ENCODE assay signal across 16 cellular contexts in the genomic region with DNA sequence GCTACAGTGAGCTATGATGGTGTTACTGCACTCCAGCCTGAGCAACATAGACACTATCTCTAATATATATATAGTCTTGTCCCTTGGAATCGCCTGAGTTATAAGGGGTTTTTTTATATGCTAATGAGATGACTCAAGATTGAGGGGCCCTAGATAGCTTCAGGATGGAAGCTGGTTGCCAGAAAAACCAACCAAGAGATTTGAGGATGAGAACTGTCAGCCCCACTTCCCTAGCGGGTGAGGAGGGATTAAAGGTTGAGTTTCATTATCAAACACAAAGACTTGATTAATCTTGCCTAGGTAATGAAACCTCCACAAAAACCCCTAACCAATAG. TPM values are rescaled to one million over a fixed set of nuclear protein-coding genes. Genes with fewer than 3 reads are reported as not detected.
DNase-seq lines count a peak whose midpoint lies in the region; ATAC-seq and TF ChIP-seq lines count a peak whose summit lies in the region.
"Had no signal": no experiment of that assay in that cellular context is flagged by ENCODE, and none has a peak within 500 bp of the region (broad histone marks: within the 10 kb centered on the region; RNA-seq: fewer than 3 reads in every experiment).

No MANE protein-coding gene starts in this region.

- no peak overlapping the region for H3K4me3 ChIP-seq in brain microvascular endothelial cell (ENCODE audit: low read depth, low read length)
- H3K4me3 ChIP-seq: body of pancreas, lower lobe of right lung, right atrium auricular region had no signal

- H3K27me3 ChIP-seq in brain microvascular endothelial cell (replicated peaks): no peaks in the 10 kb centered on the region
- H3K27me3 ChIP-seq: body of pancreas, right atrium auricular region had no signal

- peaks cover 13% of the 10 kb centered on the region for H3K36me3 Mint-ChIP-seq in T-helper 2 cell treated with Interferon-gamma antibody and Interleukin-4, amounts not matched to agents 5 μg/mL and 100 μg/mL, for 36 hours (ENCODE audit: low read depth)
- H3K36me3 Mint-ChIP-seq in immature natural killer cell: no peaks in the 10 kb centered on the region

- H3K9me3 Mint-ChIP-seq in T-helper 2 cell treated with Interferon-gamma antibody and Interleukin-4, amounts not matched to agents 5 μg/mL and 100 μg/mL, for 36 hours: peaks cover 14% of the 10 kb centered on the region
- no peaks in the 10 kb centered on the region for H3K9me3 Mint-ChIP-seq in immature natural killer cell

- no peak for DNase-seq in T-helper 2 cell treated with Interferon-gamma antibody and Interleukin-4, amounts not matched to agents 5 μg/mL and 100 μg/mL, for 36 hours (ENCODE audit: low spot score)
- no peak for DNase-seq in T-helper 2 cell
- DNase-seq in OCI-M1 (lab: John Stamatoyannopoulos, UW): peak; percentile 55
- DNase-seq in immature natural killer cell: no peak
- DNase-seq in brain microvascular endothelial cell: no peak
- DNase-seq in SW480 (ENCODE audit: low spot score): no peak
- DNase-seq in Kasumi-1 (lab: John Stamatoyannopoulos, UW): no peak
- DNase-seq: 8988T; body of pancreas; effector CD4-positive, alpha-beta T cell; H7; lower lobe of right lung; SIG-M5 had no signal

- H3K27ac ChIP-seq in brain microvascular endothelial cell: no peak overlapping the region
- H3K27ac ChIP-seq: lower lobe of right lung, right atrium auricular region had no signal

- H3K36me3 ChIP-seq in brain microvascular endothelial cell (replicated peaks): no peaks in the 10 kb centered on the region
- H3K36me3 ChIP-seq: lower lobe of right lung, right atrium auricular region had no signal

- ATAC-seq in GM21381 (IDR thresholded peaks at IDR 0.05; ENCODE audit: unreplicated experiment): peak; percentile 24
- ATAC-seq: body of pancreas, lower lobe of right lung had no signal

- no peak for TF ChIP-seq CTCF in brain microvascular endothelial cell (IDR thresholded peaks at IDR 0.05; ENCODE audit: low read depth, low read length, missing control alignments)

- peak overlapping the region; percentile 71 for H3K4me3 Mint-ChIP-seq in T-helper 2 cell treated with Interferon-gamma antibody and Interleukin-4, amounts not matched to agents 5 μg/mL and 100 μg/mL, for 36 hours
- peak overlapping the region in 1 of 5 donors; percentile 64 for H3K4me3 Mint-ChIP-seq in immature natural killer cell

- no peaks in the 10 kb centered on the region for H3K27me3 Mint-ChIP-seq in T-helper 2 cell treated with Interferon-gamma antibody and Interleukin-4, amounts not matched to agents 5 μg/mL and 100 μg/mL, for 36 hours (ENCODE audit: low read depth)
- peaks cover 0 to 2% (median 2%) of the 10 kb centered on the region in 3 donors for H3K27me3 Mint-ChIP-seq in immature natural killer cell (ENCODE audit: low read depth in 3 of 3)

- in situ Hi-C loops in brain microvascular endothelial cell (cut with HindIII; ENCODE audit: low pct_ligation_motif_present, low sequenced_read_pairs): no loop called here

- H3K4me1 Mint-ChIP-seq in T-helper 2 cell treated with Interferon-gamma antibody and Interleukin-4, amounts not matched to agents 5 μg/mL and 100 μg/mL, for 36 hours (ENCODE audit: low read depth): peaks cover 71% of the 10 kb centered on the region
- H3K4me1 Mint-ChIP-seq in immature natural killer cell: peaks cover 25 to 39% of the 10 kb centered on the region in 2 donors

- peak overlapping the region; percentile 89 for H3K27ac Mint-ChIP-seq in T-helper 2 cell treated with Interferon-gamma antibody and Interleukin-4, amounts not matched to agents 5 μg/mL and 100 μg/mL, for 36 hours
- H3K27ac Mint-ChIP-seq in immature natural killer cell: peak overlapping the region; percentile 17 to 85 (median 80)

RNA-seq across cellular contexts. Expression of a gene that starts 12.6 kb away (rescaled TPM):
- polyA plus RNA-seq in immature natural killer cell: 10 to 100 TPM in 2 of 3 donors, 1 to 10 TPM in 1; 7.0 to 14.9 (median 14.8) TPM
- polyA plus RNA-seq: neural cell had no signal

RNA-seq across cellular contexts. Expression of a gene that starts 50.6 kb away (rescaled TPM):
- polyA plus RNA-seq in immature natural killer cell: 10 to 100 TPM in 2 of 3 donors, 1 to 10 TPM in 1; 7.4 to 13.9 (median 11.5) TPM
